Comparison of ENCODE assay signal across 10 cellular contexts in genomic region chr14:51616724-51617409, GRCh38. TPM values are rescaled to one million over a fixed set of nuclear protein-coding genes. Genes with fewer than 3 reads are reported as not detected.
DNase-seq lines count a peak whose midpoint lies in the region; ATAC-seq and TF ChIP-seq lines count a peak whose summit lies in the region.
"Had no signal": no experiment of that assay in that cellular context is flagged by ENCODE, and none has a peak within 500 bp of the region (broad histone marks: within the 10 kb centered on the region; RNA-seq: fewer than 3 reads in every experiment).

No MANE protein-coding gene starts in this region.

- no peaks in the 10 kb centered on the region for H3K9me3 ChIP-seq in mammary epithelial cell (replicated peaks; ENCODE audit: insufficient read depth, low read length)
- H3K9me3 ChIP-seq in liver (ENCODE audit: control insufficient read depth in 4 of 4, low read length in 3 of 4) = no peaks in the 10 kb centered on the region
- no peaks in the 10 kb centered on the region for H3K9me3 ChIP-seq in tibial nerve

- no peak for TF ChIP-seq EP300 in tibial nerve (IDR thresholded peaks at IDR 0.05)

- peak overlapping the region; percentile 49 for H3K4me2 ChIP-seq in mammary epithelial cell (ENCODE audit: insufficient read depth, low read depth, low read length)

- H3K9ac ChIP-seq in mammary epithelial cell (ENCODE audit: insufficient read depth, low read length) (no peak overlapping the region), liver (ENCODE audit: low read depth in 1 of 2, low read length in 2 of 2) (no peak overlapping the region)

- BruUV-seq in mammary epithelial cell (replicated peaks; lab: Mats Ljungman, UMichigan) = no TSS peak

- H3K27ac ChIP-seq in mammary epithelial cell (ENCODE audit: insufficient read depth, low read depth, low read length) (peak overlapping the region; percentile 1), liver (ENCODE audit: low read depth in 1 of 2, low read length in 2 of 2) (no peak overlapping the region), tibial nerve (no peak overlapping the region)

- H3K4me3 ChIP-seq in mammary epithelial cell (replicated peaks in 1 of 3; ENCODE audit: insufficient read depth in 1 of 3, low read depth in 2 of 3, low read length in 3 of 3) (no peak overlapping the region), liver (ENCODE audit: low read depth in 1 of 3, low read length in 3 of 3) (no peak overlapping the region), tibial nerve (no peak overlapping the region)

- ATAC-seq in GM21526 (IDR thresholded peaks at IDR 0.05; ENCODE audit: low FRiP score, unreplicated experiment) = no peak

- H3K36me3 ChIP-seq in mammary epithelial cell (ENCODE audit: insufficient read depth, low read length) = peaks cover 17% of the 10 kb centered on the region
- H3K36me3 ChIP-seq in liver (ENCODE audit: control insufficient read depth in 4 of 4, insufficient read depth in 3 of 4, low read depth in 1 of 4, low read length in 3 of 4) = no peaks in the 10 kb centered on the region
- H3K36me3 ChIP-seq in tibial nerve = no peaks in the 10 kb centered on the region

- peak; percentile 52 to 56 for TF ChIP-seq RAD21 in liver (IDR thresholded peaks at IDR 0.05)

- 5% methylated on average over 4 of the region's 4 CpGs for WGBS in mammary epithelial cell (ENCODE audit: low coverage, missing lambda C conversion rate)
- 40% methylated on average over 4 of the region's 4 CpGs for WGBS in liver
- 29 to 34% methylated on average over 4 of the region's 4 CpGs for WGBS in tibial nerve, 2 donors

- H2AFZ ChIP-seq in mammary epithelial cell (ENCODE audit: low read depth, low read length) = no peak overlapping the region

- intact Hi-C loops in mammary epithelial cell (cut with micrococcal nuclease) = no loop called here

- H4K20me1 ChIP-seq in mammary epithelial cell (ENCODE audit: insufficient read depth, low read length) = no peaks in the 10 kb centered on the region

- in situ Hi-C loops in ACHN (cut with HindIII; ENCODE audit: low pct_ligation_motif_present, low pct_unique_long_range_greater_than_20kb, low sequenced_read_pairs) = no loop called here
- in situ Hi-C loops in mammary epithelial cell (cut with MboI; ENCODE audit: low sequenced_read_pairs in 2 of 2) = no loop called here

- dilution Hi-C loops in mammary epithelial cell (cut with HindIII; ENCODE audit: low sequenced_read_pairs) = no loop called here

- peaks cover 77% of the 10 kb centered on the region for H3K79me2 ChIP-seq in mammary epithelial cell (ENCODE audit: insufficient read depth, low read length)

- DNase-seq in ACHN (peak; percentile 89), HuH-7.5 (ENCODE audit: low spot score) (peak; percentile 10), mammary epithelial cell (peak; percentile 80), Kasumi-1 (lab: John Stamatoyannopoulos, UW) (no peak), NCI-H524 treated with DMSO at 0.1 percent for 48 hours (lab: John Stamatoyannopoulos, UW) (no peak), tibial nerve (ENCODE audit: low spot score in 2 of 2) (no peak)
- DNase-seq: activated CD4-positive, alpha-beta T cell treated with anti-CD3 and anti-CD28 coated beads, Interleukin-2, amount 50 U/mL, for 48 hours; CD8-positive, alpha-beta memory T cell had no signal

- H3K4me1 ChIP-seq in mammary epithelial cell (ENCODE audit: insufficient read depth, low read length) (peaks cover 21% of the 10 kb centered on the region), liver (ENCODE audit: control insufficient read depth in 4 of 4, insufficient read depth in 4 of 4, low read length in 3 of 4) (peaks cover 0 to 10% (median 6%) of the 10 kb centered on the region in 4 donors), tibial nerve (peaks cover 0 to 11% (median 0%) of the 10 kb centered on the region in 4 donors)

- CTCF ChIA-PET in mammary epithelial cell (lab: Charles Lee; ENCODE audit: low non-redundant PET) = no interaction called here

- TF ChIP-seq POLR2A in tibial nerve (IDR thresholded peaks at IDR 0.05) = no peak

- H3K27me3 ChIP-seq in mammary epithelial cell (ENCODE audit: insufficient read depth, low read length) (no peaks in the 10 kb centered on the region), liver (ENCODE audit: control insufficient read depth in 4 of 4, insufficient read depth in 4 of 4, low read length in 3 of 4) (no peaks in the 10 kb centered on the region), tibial nerve (no peaks in the 10 kb centered on the region)

- TF ChIP-seq CTCF in mammary epithelial cell (conservative IDR thresholded peaks at IDR 0.05 in 1 of 2, IDR thresholded peaks at IDR 0.05 in 1 of 2; ENCODE audit: extremely low read depth in 1 of 2, insufficient read depth in 1 of 2, low read depth in 1 of 2, low read length in 2 of 2) = no peak
- no peak for TF ChIP-seq CTCF in liver (IDR thresholded peaks at IDR 0.05; ENCODE audit: low read depth, low read length, missing input control)
- no peak for TF ChIP-seq CTCF in tibial nerve (IDR thresholded peaks at IDR 0.05)

TF ChIP-seq in liver, 16 proteins besides CTCF, POLR2A, EP300 and RAD21:
- peak; percentile 98 to 99 for TF ChIP-seq JUND (IDR thresholded peaks at IDR 0.05)
- TF ChIP-seq, protein P1, sequence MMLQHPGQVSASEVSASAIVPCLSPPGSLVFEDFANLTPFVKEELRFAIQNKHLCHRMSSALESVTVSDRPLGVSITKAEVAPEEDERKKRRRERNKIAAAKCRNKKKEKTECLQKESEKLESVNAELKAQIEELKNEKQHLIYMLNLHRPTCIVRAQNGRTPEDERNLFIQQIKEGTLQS (IDR thresholded peaks at IDR 0.05) = peak; percentile 96
- no peak for TF ChIP-seq TAF1 (conservative IDR thresholded peaks at IDR 0.05)
- peak; percentile 53 for TF ChIP-seq FOXA2 (IDR thresholded peaks at IDR 0.05)
- no peak for TF ChIP-seq YY1 (IDR thresholded peaks at IDR 0.05)
- TF ChIP-seq SP1 (IDR thresholded peaks at IDR 0.05) = peak; percentile 75
- TF ChIP-seq, protein P2, sequence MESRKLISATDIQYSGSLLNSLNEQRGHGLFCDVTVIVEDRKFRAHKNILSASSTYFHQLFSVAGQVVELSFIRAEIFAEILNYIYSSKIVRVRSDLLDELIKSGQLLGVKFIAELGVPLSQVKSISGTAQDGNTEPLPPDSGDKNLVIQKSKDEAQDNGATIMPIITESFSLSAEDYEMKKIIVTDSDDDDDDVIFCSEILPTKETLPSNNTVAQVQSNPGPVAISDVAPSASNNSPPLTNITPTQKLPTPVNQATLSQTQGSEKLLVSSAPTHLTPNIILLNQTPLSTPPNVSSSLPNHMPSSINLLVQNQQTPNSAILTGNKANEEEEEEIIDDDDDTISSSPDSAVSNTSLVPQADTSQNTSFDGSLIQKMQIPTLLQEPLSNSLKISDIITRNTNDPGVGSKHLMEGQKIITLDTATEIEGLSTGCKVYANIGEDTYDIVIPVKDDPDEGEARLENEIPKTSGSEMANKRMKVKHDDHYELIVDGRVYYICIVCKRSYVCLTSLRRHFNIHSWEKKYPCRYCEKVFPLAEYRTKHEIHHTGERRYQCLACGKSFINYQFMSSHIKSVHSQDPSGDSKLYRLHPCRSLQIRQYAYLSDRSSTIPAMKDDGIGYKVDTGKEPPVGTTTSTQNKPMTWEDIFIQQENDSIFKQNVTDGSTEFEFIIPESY (IDR thresholded peaks at IDR 0.05) = peak; percentile 25
- peak; percentile 59 to 68 for TF ChIP-seq HNF4A (conservative IDR thresholded peaks at IDR 0.05)
- TF ChIP-seq FOXA1 (IDR thresholded peaks at IDR 0.05) = no peak
- peak; percentile 87 to 88 for TF ChIP-seq RXRA (IDR thresholded peaks at IDR 0.05)
- TF ChIP-seq, protein P3, sequence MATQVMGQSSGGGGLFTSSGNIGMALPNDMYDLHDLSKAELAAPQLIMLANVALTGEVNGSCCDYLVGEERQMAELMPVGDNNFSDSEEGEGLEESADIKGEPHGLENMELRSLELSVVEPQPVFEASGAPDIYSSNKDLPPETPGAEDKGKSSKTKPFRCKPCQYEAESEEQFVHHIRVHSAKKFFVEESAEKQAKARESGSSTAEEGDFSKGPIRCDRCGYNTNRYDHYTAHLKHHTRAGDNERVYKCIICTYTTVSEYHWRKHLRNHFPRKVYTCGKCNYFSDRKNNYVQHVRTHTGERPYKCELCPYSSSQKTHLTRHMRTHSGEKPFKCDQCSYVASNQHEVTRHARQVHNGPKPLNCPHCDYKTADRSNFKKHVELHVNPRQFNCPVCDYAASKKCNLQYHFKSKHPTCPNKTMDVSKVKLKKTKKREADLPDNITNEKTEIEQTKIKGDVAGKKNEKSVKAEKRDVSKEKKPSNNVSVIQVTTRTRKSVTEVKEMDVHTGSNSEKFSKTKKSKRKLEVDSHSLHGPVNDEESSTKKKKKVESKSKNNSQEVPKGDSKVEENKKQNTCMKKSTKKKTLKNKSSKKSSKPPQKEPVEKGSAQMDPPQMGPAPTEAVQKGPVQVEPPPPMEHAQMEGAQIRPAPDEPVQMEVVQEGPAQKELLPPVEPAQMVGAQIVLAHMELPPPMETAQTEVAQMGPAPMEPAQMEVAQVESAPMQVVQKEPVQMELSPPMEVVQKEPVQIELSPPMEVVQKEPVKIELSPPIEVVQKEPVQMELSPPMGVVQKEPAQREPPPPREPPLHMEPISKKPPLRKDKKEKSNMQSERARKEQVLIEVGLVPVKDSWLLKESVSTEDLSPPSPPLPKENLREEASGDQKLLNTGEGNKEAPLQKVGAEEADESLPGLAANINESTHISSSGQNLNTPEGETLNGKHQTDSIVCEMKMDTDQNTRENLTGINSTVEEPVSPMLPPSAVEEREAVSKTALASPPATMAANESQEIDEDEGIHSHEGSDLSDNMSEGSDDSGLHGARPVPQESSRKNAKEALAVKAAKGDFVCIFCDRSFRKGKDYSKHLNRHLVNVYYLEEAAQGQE (IDR thresholded peaks at IDR 0.05) = no peak
TF ChIP-seq in liver: peak in this region for 7.

RNA-seq across cellular contexts. Expression of gene FRMD6, which starts 34.8 kb away (rescaled TPM):
- total RNA-seq in mammary epithelial cell (100 to 1,000 TPM; 191 to 302 TPM), liver (1 to 10 TPM; 4.2 to 10.0 TPM), tibial nerve (10 to 100 TPM; 31.6 to 52.4 (median 44.9) TPM)
- polyA plus RNA-seq in mammary epithelial cell (60.4 TPM), liver (1 to 10 TPM; 2.4 to 2.6 TPM)
- 101 TPM for polyA minus RNA-seq in mammary epithelial cell

Comparison
In these comparisons a context has a peak if more than half of its experiments do, and no peak if none do; other contexts are left out.
1. DNase-seq: peak in ACHN (single experiment), HuH-7.5 (single experiment) and mammary epithelial cell (single experiment); none in Kasumi-1 (0 of 2), NCI-H524 treated with DMSO at 0.1 percent for 48 hours (single experiment) and tibial nerve (0 of 2).